In genomic region chr13:19818223-19818842, GRCh38 we compare ENCODE assay signal across 9 cellular contexts. TPM values are rescaled to one million over a fixed set of nuclear protein-coding genes. Genes with fewer than 3 reads are reported as not detected.
DNase-seq lines count a peak whose midpoint lies in the region; ATAC-seq and TF ChIP-seq lines count a peak whose summit lies in the region.
"Had no signal": no experiment of that assay in that cellular context is flagged by ENCODE, and none has a peak within 500 bp of the region (broad histone marks: within the 10 kb centered on the region; RNA-seq: fewer than 3 reads in every experiment).

No MANE protein-coding gene starts in this region.

- peak; percentile 90 to 92 for TF ChIP-seq CTCF in GM23338 (conservative IDR thresholded peaks at IDR 0.05; ENCODE audit: low read depth in 2 of 2)
- TF ChIP-seq CTCF in endothelial cell (IDR thresholded peaks at IDR 0.05; ENCODE audit: unreplicated experiment) = peak; percentile 80
- peak; percentile 43 to 66 (median 46) for TF ChIP-seq CTCF in nephron (IDR thresholded peaks at IDR 0.05; ENCODE audit: unreplicated experiment in 3 of 3)

- H3K36me3 Mint-ChIP-seq in GM23338 (ENCODE audit: low read depth) (peaks cover 18% of the 10 kb centered on the region), endothelial cell (ENCODE audit: low read depth, unreplicated experiment) (peaks cover 15% of the 10 kb centered on the region), nephron (ENCODE audit: low read depth) (peaks cover 43% of the 10 kb centered on the region)
- peaks cover 31% of the 10 kb centered on the region for H3K36me3 Mint-ChIP-seq in activated CD4-positive, alpha-beta T cell treated with anti-CD3 and anti-CD28 coated beads, Interleukin-2, amount 10 ng/mL, durations not matched to agents 24 days and 14 days (ENCODE audit: low read depth)

- intact Hi-C loops in activated CD4-positive, alpha-beta T cell treated with anti-CD3 and anti-CD28 coated beads, Interleukin-2, amount 10 ng/mL, durations not matched to agents 24 days and 14 days (cut with micrococcal nuclease) = no loop called here

- 0 out of 2 replicates have a peak, but pooled peaks cover 5% of the 10 kb centered on the region for H3F3A ChIP-seq in GM23338 (replicated peaks; ENCODE audit: low read depth)

- no peak overlapping the region for H3K4me3 Mint-ChIP-seq in GM23338
- H3K4me3 Mint-ChIP-seq in activated CD4-positive, alpha-beta T cell treated with anti-CD3 and anti-CD28 coated beads, Interleukin-2, amount 10 ng/mL, durations not matched to agents 24 days and 14 days = no peak overlapping the region
- H3K4me3 Mint-ChIP-seq in endothelial cell (ENCODE audit: unreplicated experiment) = no peak overlapping the region
- no peak overlapping the region for H3K4me3 Mint-ChIP-seq in nephron

- H4K20me1 ChIP-seq in GM23338 (replicated peaks; ENCODE audit: insufficient read depth) = peaks cover 6% of the 10 kb centered on the region; the same call in 1 of the 2 replicates

- H3K9me3 Mint-ChIP-seq in GM23338 (peaks cover 9% of the 10 kb centered on the region; the same call in 2 of the 3 replicates), endothelial cell (ENCODE audit: unreplicated experiment) (no peaks in the 10 kb centered on the region), nephron (no peaks in the 10 kb centered on the region)
- H3K9me3 Mint-ChIP-seq in activated CD4-positive, alpha-beta T cell treated with anti-CD3 and anti-CD28 coated beads, Interleukin-2, amount 10 ng/mL, durations not matched to agents 24 days and 14 days = no peaks in the 10 kb centered on the region

- no peaks in the 10 kb centered on the region for H3K36me3 ChIP-seq in GM23338 (ENCODE audit: insufficient read depth)

- H3K4me1 ChIP-seq in GM23338 (ENCODE audit: insufficient read depth) = no peaks in the 10 kb centered on the region

- H3K27ac ChIP-seq in GM23338 (ENCODE audit: low read depth) = no peak overlapping the region
- H3K27ac ChIP-seq: KMS-11 had no signal

- H3K4me1 Mint-ChIP-seq in GM23338 (peaks cover 9% of the 10 kb centered on the region; the same call in 2 of the 3 replicates), endothelial cell (ENCODE audit: unreplicated experiment) (no peaks in the 10 kb centered on the region), nephron (no peaks in the 10 kb centered on the region)
- no peaks in the 10 kb centered on the region for H3K4me1 Mint-ChIP-seq in activated CD4-positive, alpha-beta T cell treated with anti-CD3 and anti-CD28 coated beads, Interleukin-2, amount 10 ng/mL, durations not matched to agents 24 days and 14 days

- H3K27me3 Mint-ChIP-seq in GM23338 (ENCODE audit: insufficient read depth, low read depth, poor library complexity) (peaks cover 2% of the 10 kb centered on the region), endothelial cell (ENCODE audit: unreplicated experiment) (peaks cover 4% of the 10 kb centered on the region), nephron (ENCODE audit: low read depth) (no peaks in the 10 kb centered on the region)
- H3K27me3 Mint-ChIP-seq in activated CD4-positive, alpha-beta T cell treated with anti-CD3 and anti-CD28 coated beads, Interleukin-2, amount 10 ng/mL, durations not matched to agents 24 days and 14 days = no peaks in the 10 kb centered on the region

- ATAC-seq in GM23338 = peak; percentile 99

- H3K4me2 ChIP-seq in GM23338 = no peak overlapping the region
- H3K4me2 ChIP-seq: KMS-11 had no signal

- H3K27ac Mint-ChIP-seq in GM23338 (no peak overlapping the region), endothelial cell (ENCODE audit: unreplicated experiment) (no peak overlapping the region), nephron (no peak overlapping the region)
- H3K27ac Mint-ChIP-seq in activated CD4-positive, alpha-beta T cell treated with anti-CD3 and anti-CD28 coated beads, Interleukin-2, amount 10 ng/mL, durations not matched to agents 24 days and 14 days = no peak overlapping the region

- H3K4me3 ChIP-seq in GM23338 = no peak overlapping the region

- no peak overlapping the region for H2AFZ ChIP-seq in GM23338

- H3K27me3 ChIP-seq in GM23338 (ENCODE audit: insufficient read depth) = no peaks in the 10 kb centered on the region

- no peaks in the 10 kb centered on the region for H3K9me2 ChIP-seq in GM23338 (ENCODE audit: insufficient read depth)

- DNase-seq in GM23338 (ENCODE audit: low spot score) (peak; percentile 92), endothelial cell (ENCODE audit: low spot score) (peak; percentile 89), NCI-H2107 (lab: John Stamatoyannopoulos, UW) (no peak), mucosa of gallbladder (ENCODE audit: low spot score) (no peak), MV-4-11 (lab: John Stamatoyannopoulos, UW) (no peak), NCI-H1694 (lab: John Stamatoyannopoulos, UW) (no peak)
- peak; percentile 78 for DNase-seq in activated CD4-positive, alpha-beta T cell treated with anti-CD3 and anti-CD28 coated beads, Interleukin-2, amount 10 ng/mL, durations not matched to agents 24 days and 14 days

- no peaks in the 10 kb centered on the region for H3K79me2 ChIP-seq in GM23338 (replicated peaks; ENCODE audit: insufficient read depth)

TF ChIP-seq in GM23338, 12 proteins besides CTCF, POLR2A, EP300 and RAD21:
- TF ChIP-seq CREB1 (CRISPR knock-in tag; IDR thresholded peaks at IDR 0.05; ENCODE audit: low read depth) = peak; percentile 46; the same call in 1 of the 2 replicates
- TF ChIP-seq ZNF331 (CRISPR knock-in tag; IDR thresholded peaks at IDR 0.05; ENCODE audit: low read depth) = no peak
TF ChIP-seq in GM23338: peak in this region for 1.

RNA-seq across cellular contexts. Expression of gene PSPC1, which starts 35.6 kb away (rescaled TPM):
- 71.6 and 80.2 TPM in 2 replicates for total RNA-seq in GM23338 (2014; rRNA removed; shearing (Covaris generic))
- polyA plus RNA-seq in GM23338 (2016; fragmentation: Nextera tagmentation; extraction: Ambion mirVana) = 38.2 and 38.3 TPM in 2 replicates
- total RNA-seq in activated CD4-positive, alpha-beta T cell treated with anti-CD3 and anti-CD28 coated beads, Interleukin-2, amount 10 ng/mL, durations not matched to agents 24 days and 14 days = 71.8 and 73.3 TPM in 2 replicates
- total RNA-seq in endothelial cell (ENCODE audit: unreplicated experiment) (50.1 TPM), mucosa of gallbladder (40.0 TPM)

RNA-seq across cellular contexts. Expression of gene ZMYM5, which starts 45.1 kb away (rescaled TPM):
- total RNA-seq in GM23338 (2014; rRNA removed; shearing (Covaris generic)) = 9.4 and 11.2 TPM in 2 replicates
- polyA plus RNA-seq in GM23338 (2016; fragmentation: Nextera tagmentation; extraction: Ambion mirVana) = 13.5 and 17.2 TPM in 2 replicates
- total RNA-seq in activated CD4-positive, alpha-beta T cell treated with anti-CD3 and anti-CD28 coated beads, Interleukin-2, amount 10 ng/mL, durations not matched to agents 24 days and 14 days = 12.9 and 13.4 TPM in 2 replicates
- total RNA-seq in endothelial cell (ENCODE audit: unreplicated experiment) (17.3 TPM), mucosa of gallbladder (11.4 TPM)

Comparison
In these comparisons a context has a peak if more than half of its experiments do, and no peak if none do; other contexts are left out.
1. DNase-seq: peak in GM23338 (single experiment), activated CD4-positive, alpha-beta T cell treated with anti-CD3 and anti-CD28 coated beads, Interleukin-2, amount 10 ng/mL, durations not matched to agents 24 days and 14 days (single experiment) and endothelial cell (single experiment); none in NCI-H2107 (single experiment), mucosa of gallbladder (single experiment), MV-4-11 (single experiment) and NCI-H1694 (single experiment).
2. Peak in every context shown above with its lines, with median percentiles within 50 percentile points of each other: CTCF ChIP-seq.